In genomic region chr20:36367907-36368306, GRCh38 we compare ENCODE assay signal across 22 cellular contexts.
DNase-seq lines count a peak whose midpoint lies in the region; ATAC-seq lines count a peak whose summit lies in the region.
"Had no signal": no experiment of that assay in that cellular context is flagged by ENCODE, and none has a peak within 500 bp of the region (broad histone marks: within the 10 kb centered on the region; RNA-seq: fewer than 3 reads in every experiment).

No MANE protein-coding gene starts in this region.

- H3K36me3 ChIP-seq in HUES64 (ENCODE audit: insufficient read depth, low read length) = no peaks in the 10 kb centered on the region
- H3K36me3 ChIP-seq: BLaER1 treated with 17β-estradiol and CSF1 and Interleukin-3, amounts not matched to agents 10 nM and 100 nM had no signal

- H3K27me3 ChIP-seq in HUES64 (ENCODE audit: insufficient read depth, low read length) = no peaks in the 10 kb centered on the region
- H3K27me3 ChIP-seq: BLaER1 treated with 17β-estradiol and CSF1 and Interleukin-3, amounts not matched to agents 10 nM and 100 nM had no signal

- no peaks in the 10 kb centered on the region for H3K9me3 Mint-ChIP-seq in activated T-cell treated with anti-CD3 and anti-CD28 coated beads, Interleukin-2, amount 50 U/mL, for 72 hours
- no peaks in the 10 kb centered on the region for H3K9me3 Mint-ChIP-seq in activated CD8-positive, alpha-beta T cell treated with anti-CD3 and anti-CD28 coated beads, Interleukin-2, amount 10 ng/mL, durations not matched to agents 7 days and 5 days (ENCODE audit: insufficient read depth)
- no peaks in the 10 kb centered on the region for H3K9me3 Mint-ChIP-seq in activated T-helper 17 cell treated with anti-CD3 and anti-CD28 coated beads, Interleukin-2, amount 50 U/mL, for 72 hours
- H3K9me3 Mint-ChIP-seq: CD4-positive, alpha-beta T cell had no signal

- H3K36me3 Mint-ChIP-seq in activated T-cell treated with anti-CD3 and anti-CD28 coated beads, Interleukin-2, amount 50 U/mL, for 72 hours (ENCODE audit: insufficient read depth in 2 of 2) = no peaks in the 10 kb centered on the region
- no peaks in the 10 kb centered on the region for H3K36me3 Mint-ChIP-seq in activated CD8-positive, alpha-beta T cell treated with anti-CD3 and anti-CD28 coated beads, Interleukin-2, amount 10 ng/mL, durations not matched to agents 7 days and 5 days (ENCODE audit: low read depth)
- H3K36me3 Mint-ChIP-seq in activated T-helper 17 cell treated with anti-CD3 and anti-CD28 coated beads, Interleukin-2, amount 50 U/mL, for 72 hours (ENCODE audit: low read depth) = no peaks in the 10 kb centered on the region

- H3K9me3 ChIP-seq in HUES64 (ENCODE audit: insufficient read depth, low read depth, low read length) = no peaks in the 10 kb centered on the region
- H3K9me3 ChIP-seq: BLaER1 treated with 17β-estradiol and CSF1 and Interleukin-3, amounts not matched to agents 10 nM and 100 nM; SK-N-SH had no signal

- H3K27ac ChIP-seq in HUES64 (ENCODE audit: low read depth, low read length) = peak overlapping the region; percentile 23; the same call in 1 of the 2 replicates
- H3K27ac ChIP-seq: BLaER1 treated with 17β-estradiol and CSF1 and Interleukin-3, amounts not matched to agents 10 nM and 100 nM had no signal

- peak; percentile 18 for DNase-seq in NCI-H2029 treated with DMSO at 0.1 percent for 48 hours (lab: John Stamatoyannopoulos, UW)
- DNase-seq in NCI-H2029 (lab: John Stamatoyannopoulos, UW) = no peak
- DNase-seq in cerebellar cortex (ENCODE audit: low spot score) = peak; percentile 31
- DNase-seq in pons (ENCODE audit: low spot score) = peak; percentile 40
- DNase-seq in activated T-cell treated with anti-CD3 and anti-CD28 coated beads, Interleukin-2, amount 50 U/mL, for 72 hours = no peak
- DNase-seq in activated CD8-positive, alpha-beta T cell treated with anti-CD3 and anti-CD28 coated beads, Interleukin-2, amount 10 ng/mL, durations not matched to agents 7 days and 5 days = no peak
- DNase-seq: 8988T; ACHN; CD4-positive, alpha-beta T cell; COR-L47; DMS79 treated with DMSO at 0.1 percent for 48 hours; KG1; MM.1S; NCI-H2081; NCI-H2227 treated with DMSO at 0.1 percent for 48 hours; NK-92 treated with Interleukin-12 subunit alpha and Interleukin-12 subunit beta, amount 100 ng/mL, for 24 hours; PC-3; SK-N-SH; SW 1271 had no signal

- peaks cover 11% of the 10 kb centered on the region for H3K4me1 ChIP-seq in HUES64 (ENCODE audit: insufficient read depth, low read length)

- 86% methylated on average over 4 of the region's 5 CpGs for WGBS in HUES64

- peaks cover 2% of the 10 kb centered on the region for H3K27me3 Mint-ChIP-seq in activated T-cell treated with anti-CD3 and anti-CD28 coated beads, Interleukin-2, amount 50 U/mL, for 72 hours (ENCODE audit: low read depth)
- peaks cover 2% of the 10 kb centered on the region for H3K27me3 Mint-ChIP-seq in activated CD8-positive, alpha-beta T cell treated with anti-CD3 and anti-CD28 coated beads, Interleukin-2, amount 10 ng/mL, durations not matched to agents 7 days and 5 days (ENCODE audit: low read depth)
- H3K27me3 Mint-ChIP-seq in activated T-helper 17 cell treated with anti-CD3 and anti-CD28 coated beads, Interleukin-2, amount 50 U/mL, for 72 hours = peaks cover 7% of the 10 kb centered on the region

- POLR2A ChIA-PET in activated CD8-positive, alpha-beta T cell treated with anti-CD3 and anti-CD28 coated beads, Interleukin-2, amount 10 ng/mL, durations not matched to agents 7 days and 5 days (lab: Charles Lee) = no interaction called here

- CTCF ChIA-PET in activated CD8-positive, alpha-beta T cell treated with anti-CD3 and anti-CD28 coated beads, Interleukin-2, amount 10 ng/mL, durations not matched to agents 7 days and 5 days (lab: Charles Lee) = no interaction called here

- H3K4me3 Mint-ChIP-seq in activated T-cell treated with anti-CD3 and anti-CD28 coated beads, Interleukin-2, amount 50 U/mL, for 72 hours = no peak overlapping the region
- H3K4me3 Mint-ChIP-seq in activated CD8-positive, alpha-beta T cell treated with anti-CD3 and anti-CD28 coated beads, Interleukin-2, amount 10 ng/mL, durations not matched to agents 7 days and 5 days = no peak overlapping the region
- H3K4me3 Mint-ChIP-seq in activated T-helper 17 cell treated with anti-CD3 and anti-CD28 coated beads, Interleukin-2, amount 50 U/mL, for 72 hours = no peak overlapping the region
- H3K4me3 Mint-ChIP-seq: CD4-positive, alpha-beta T cell had no signal

- H3K4me3 ChIP-seq in HUES64 (ENCODE audit: low read length) = no peak overlapping the region
- H3K4me3 ChIP-seq: BLaER1 treated with 17β-estradiol and CSF1 and Interleukin-3, amounts not matched to agents 10 nM and 100 nM had no signal

- H3K4me1 Mint-ChIP-seq in activated T-cell treated with anti-CD3 and anti-CD28 coated beads, Interleukin-2, amount 50 U/mL, for 72 hours (ENCODE audit: low read depth) = no peaks in the 10 kb centered on the region
- H3K4me1 Mint-ChIP-seq in activated CD8-positive, alpha-beta T cell treated with anti-CD3 and anti-CD28 coated beads, Interleukin-2, amount 10 ng/mL, durations not matched to agents 7 days and 5 days (ENCODE audit: low read depth) = no peaks in the 10 kb centered on the region
- no peaks in the 10 kb centered on the region for H3K4me1 Mint-ChIP-seq in activated T-helper 17 cell treated with anti-CD3 and anti-CD28 coated beads, Interleukin-2, amount 50 U/mL, for 72 hours

- no peak overlapping the region for H3K9ac ChIP-seq in HUES64 (ENCODE audit: low read depth, low read length)
- H3K9ac ChIP-seq: BLaER1 treated with 17β-estradiol and CSF1 and Interleukin-3, amounts not matched to agents 10 nM and 100 nM; SK-N-SH had no signal

- no peak overlapping the region for H3K27ac Mint-ChIP-seq in activated T-cell treated with anti-CD3 and anti-CD28 coated beads, Interleukin-2, amount 50 U/mL, for 72 hours
- no peak overlapping the region for H3K27ac Mint-ChIP-seq in activated CD8-positive, alpha-beta T cell treated with anti-CD3 and anti-CD28 coated beads, Interleukin-2, amount 10 ng/mL, durations not matched to agents 7 days and 5 days
- no peak overlapping the region for H3K27ac Mint-ChIP-seq in activated T-helper 17 cell treated with anti-CD3 and anti-CD28 coated beads, Interleukin-2, amount 50 U/mL, for 72 hours
- H3K27ac Mint-ChIP-seq: CD4-positive, alpha-beta T cell had no signal

- ATAC-seq in activated T-cell treated with anti-CD3 and anti-CD28 coated beads, Interleukin-2, amount 50 U/mL, for 72 hours (replicated peaks in 1 of 2) = no peak
- no peak for ATAC-seq in activated CD8-positive, alpha-beta T cell treated with anti-CD3 and anti-CD28 coated beads, Interleukin-2, amount 10 ng/mL, durations not matched to agents 7 days and 5 days
- no peak for ATAC-seq in activated T-helper 17 cell treated with anti-CD3 and anti-CD28 coated beads, Interleukin-2, amount 50 U/mL, for 72 hours (replicated peaks)
- ATAC-seq: PC-3 had no signal

Comparison
In these comparisons a context has a peak if more than half of its experiments do, and no peak if none do; other contexts are left out.
1. DNase-seq: peak in NCI-H2029 treated with DMSO at 0.1 percent for 48 hours (single experiment), cerebellar cortex (single experiment) and pons (single experiment); none in NCI-H2029 (single experiment), activated T-cell treated with anti-CD3 and anti-CD28 coated beads, Interleukin-2, amount 50 U/mL, for 72 hours (0 of 2) and activated CD8-positive, alpha-beta T cell treated with anti-CD3 and anti-CD28 coated beads, Interleukin-2, amount 10 ng/mL, durations not matched to agents 7 days and 5 days (single experiment).